8 cellular contexts compared by ENCODE assay signal in genomic region chr1:213070399-213070798, GRCh38. TPM values are rescaled to one million over a fixed set of nuclear protein-coding genes. Genes with fewer than 3 reads are reported as not detected.
DNase-seq lines count a peak whose midpoint lies in the region; ATAC-seq and TF ChIP-seq lines count a peak whose summit lies in the region.

No MANE protein-coding gene starts in this region.

- DNase-seq in NCI-H446 (lab: John Stamatoyannopoulos, UW) (peak; percentile 22 to 69), mammary epithelial cell (peak; percentile 49), retina (peak; percentile 4), DMS153 (lab: John Stamatoyannopoulos, UW) (no peak), GM23338 (ENCODE audit: low spot score) (no peak)

- peaks cover 5% of the 10 kb centered on the region for H3K27me3 Mint-ChIP-seq in GM23338 (ENCODE audit: insufficient read depth, low read depth, poor library complexity)

- H3K4me1 ChIP-seq in mammary epithelial cell (ENCODE audit: insufficient read depth, low read length): no peaks in the 10 kb centered on the region
- peaks cover 11% of the 10 kb centered on the region for H3K4me1 ChIP-seq in GM23338 (ENCODE audit: insufficient read depth)

- CTCF ChIA-PET in mammary epithelial cell (lab: Charles Lee; ENCODE audit: low non-redundant PET): interaction anchor here (0.6 kb wide), 1 partner anchor 12 kb away, joined by 3 read pairs; no protein-coding TSS in a partner anchor

- no peak overlapping the region for H3K9ac ChIP-seq in mammary epithelial cell (ENCODE audit: insufficient read depth, low read length)

- ATAC-seq in GM18868 (IDR thresholded peaks at IDR 0.05; ENCODE audit: unreplicated experiment) (peak; percentile 97), HG02970 (IDR thresholded peaks at IDR 0.05; ENCODE audit: low FRiP score, unreplicated experiment) (peak; percentile 89), GM23338 (no peak)

- H3K4me1 Mint-ChIP-seq in GM23338: peaks cover 17% of the 10 kb centered on the region

- no peaks in the 10 kb centered on the region for H3K9me3 Mint-ChIP-seq in GM23338

- BruUV-seq in mammary epithelial cell (replicated peaks; lab: Mats Ljungman, UMichigan): no TSS peak

- H3F3A ChIP-seq in GM23338 (replicated peaks; ENCODE audit: low read depth): no peaks in the 10 kb centered on the region

- in situ Hi-C loops in mammary epithelial cell (cut with MboI; ENCODE audit: low sequenced_read_pairs in 2 of 2): no loop called here

- intact Hi-C loops in mammary epithelial cell (cut with micrococcal nuclease): loop anchor here (1.0 to 10.0 kb wide), 2 partner anchors 55 to 256 kb away; partner anchors contain the start of gene ANGEL2

- H4K20me1 ChIP-seq in mammary epithelial cell (ENCODE audit: insufficient read depth, low read length) (no peaks in the 10 kb centered on the region), GM23338 (replicated peaks; ENCODE audit: insufficient read depth) (no peaks in the 10 kb centered on the region; the same call in 1 of the 2 replicates)

- no peaks in the 10 kb centered on the region for H3K9me2 ChIP-seq in GM23338 (ENCODE audit: insufficient read depth)

- peaks cover 16% of the 10 kb centered on the region for H3K79me2 ChIP-seq in mammary epithelial cell (ENCODE audit: insufficient read depth, low read length)
- peaks cover 18% of the 10 kb centered on the region; the same call in 1 of the 2 replicates for H3K79me2 ChIP-seq in GM23338 (replicated peaks; ENCODE audit: insufficient read depth)

- H3K36me3 Mint-ChIP-seq in GM23338 (ENCODE audit: low read depth): no peaks in the 10 kb centered on the region

- H3K4me2 ChIP-seq in mammary epithelial cell (ENCODE audit: insufficient read depth, low read depth, low read length) (peak overlapping the region; percentile 16), GM23338 (no peak overlapping the region)

- H2AFZ ChIP-seq in mammary epithelial cell (ENCODE audit: low read depth, low read length) (no peak overlapping the region), GM23338 (no peak overlapping the region)

- no peaks in the 10 kb centered on the region for H3K36me3 ChIP-seq in mammary epithelial cell (ENCODE audit: insufficient read depth, low read length)
- no peaks in the 10 kb centered on the region for H3K36me3 ChIP-seq in GM23338 (ENCODE audit: insufficient read depth)

- H3K9me3 ChIP-seq in mammary epithelial cell (replicated peaks; ENCODE audit: insufficient read depth, low read length): no peaks in the 10 kb centered on the region

- H3K4me3 ChIP-seq in mammary epithelial cell (replicated peaks in 1 of 3; ENCODE audit: insufficient read depth in 1 of 3, low read depth in 2 of 3, low read length in 3 of 3) (no peak overlapping the region), GM23338 (no peak overlapping the region)

- dilution Hi-C loops in mammary epithelial cell (cut with HindIII; ENCODE audit: low sequenced_read_pairs): no loop called here

- TF ChIP-seq CTCF in C4-2B (conservative IDR thresholded peaks at IDR 0.05) (peak; percentile 72), mammary epithelial cell (conservative IDR thresholded peaks at IDR 0.05 in 1 of 2, IDR thresholded peaks at IDR 0.05 in 1 of 2; ENCODE audit: extremely low read depth in 1 of 2, insufficient read depth in 1 of 2, low read depth in 1 of 2, low read length in 2 of 2) (peak; percentile 12 to 48), GM23338 (conservative IDR thresholded peaks at IDR 0.05; ENCODE audit: low read depth in 2 of 2) (peak in 1 of 2 experiments; percentile 35; a peak in 2 of 4 replicates)

- H3K27ac ChIP-seq in C4-2B: no peak overlapping the region
- H3K27ac ChIP-seq in mammary epithelial cell (ENCODE audit: insufficient read depth, low read depth, low read length): no peak overlapping the region
- no peak overlapping the region for H3K27ac ChIP-seq in GM23338 (ENCODE audit: low read depth)

- 100% methylated on average over 2 of the region's 2 CpGs for WGBS in mammary epithelial cell (ENCODE audit: low coverage, missing lambda C conversion rate)

- no peaks in the 10 kb centered on the region for H3K27me3 ChIP-seq in mammary epithelial cell (ENCODE audit: insufficient read depth, low read length)
- no peaks in the 10 kb centered on the region for H3K27me3 ChIP-seq in GM23338 (ENCODE audit: insufficient read depth)

- H3K27ac Mint-ChIP-seq in GM23338: no peak overlapping the region

- H3K4me3 Mint-ChIP-seq in GM23338: no peak overlapping the region

TF ChIP-seq in GM23338, 12 proteins besides CTCF, POLR2A, EP300 and RAD21 (continues in another document):
- no peak for TF ChIP-seq NANOG (IDR thresholded peaks at IDR 0.05; ENCODE audit: borderline replicate concordance)
- TF ChIP-seq ETS1 (IDR thresholded peaks at IDR 0.05): no peak
- no peak for TF ChIP-seq ZNF114 (CRISPR knock-in tag; IDR thresholded peaks at IDR 0.05)
- TF ChIP-seq, protein P1, sequence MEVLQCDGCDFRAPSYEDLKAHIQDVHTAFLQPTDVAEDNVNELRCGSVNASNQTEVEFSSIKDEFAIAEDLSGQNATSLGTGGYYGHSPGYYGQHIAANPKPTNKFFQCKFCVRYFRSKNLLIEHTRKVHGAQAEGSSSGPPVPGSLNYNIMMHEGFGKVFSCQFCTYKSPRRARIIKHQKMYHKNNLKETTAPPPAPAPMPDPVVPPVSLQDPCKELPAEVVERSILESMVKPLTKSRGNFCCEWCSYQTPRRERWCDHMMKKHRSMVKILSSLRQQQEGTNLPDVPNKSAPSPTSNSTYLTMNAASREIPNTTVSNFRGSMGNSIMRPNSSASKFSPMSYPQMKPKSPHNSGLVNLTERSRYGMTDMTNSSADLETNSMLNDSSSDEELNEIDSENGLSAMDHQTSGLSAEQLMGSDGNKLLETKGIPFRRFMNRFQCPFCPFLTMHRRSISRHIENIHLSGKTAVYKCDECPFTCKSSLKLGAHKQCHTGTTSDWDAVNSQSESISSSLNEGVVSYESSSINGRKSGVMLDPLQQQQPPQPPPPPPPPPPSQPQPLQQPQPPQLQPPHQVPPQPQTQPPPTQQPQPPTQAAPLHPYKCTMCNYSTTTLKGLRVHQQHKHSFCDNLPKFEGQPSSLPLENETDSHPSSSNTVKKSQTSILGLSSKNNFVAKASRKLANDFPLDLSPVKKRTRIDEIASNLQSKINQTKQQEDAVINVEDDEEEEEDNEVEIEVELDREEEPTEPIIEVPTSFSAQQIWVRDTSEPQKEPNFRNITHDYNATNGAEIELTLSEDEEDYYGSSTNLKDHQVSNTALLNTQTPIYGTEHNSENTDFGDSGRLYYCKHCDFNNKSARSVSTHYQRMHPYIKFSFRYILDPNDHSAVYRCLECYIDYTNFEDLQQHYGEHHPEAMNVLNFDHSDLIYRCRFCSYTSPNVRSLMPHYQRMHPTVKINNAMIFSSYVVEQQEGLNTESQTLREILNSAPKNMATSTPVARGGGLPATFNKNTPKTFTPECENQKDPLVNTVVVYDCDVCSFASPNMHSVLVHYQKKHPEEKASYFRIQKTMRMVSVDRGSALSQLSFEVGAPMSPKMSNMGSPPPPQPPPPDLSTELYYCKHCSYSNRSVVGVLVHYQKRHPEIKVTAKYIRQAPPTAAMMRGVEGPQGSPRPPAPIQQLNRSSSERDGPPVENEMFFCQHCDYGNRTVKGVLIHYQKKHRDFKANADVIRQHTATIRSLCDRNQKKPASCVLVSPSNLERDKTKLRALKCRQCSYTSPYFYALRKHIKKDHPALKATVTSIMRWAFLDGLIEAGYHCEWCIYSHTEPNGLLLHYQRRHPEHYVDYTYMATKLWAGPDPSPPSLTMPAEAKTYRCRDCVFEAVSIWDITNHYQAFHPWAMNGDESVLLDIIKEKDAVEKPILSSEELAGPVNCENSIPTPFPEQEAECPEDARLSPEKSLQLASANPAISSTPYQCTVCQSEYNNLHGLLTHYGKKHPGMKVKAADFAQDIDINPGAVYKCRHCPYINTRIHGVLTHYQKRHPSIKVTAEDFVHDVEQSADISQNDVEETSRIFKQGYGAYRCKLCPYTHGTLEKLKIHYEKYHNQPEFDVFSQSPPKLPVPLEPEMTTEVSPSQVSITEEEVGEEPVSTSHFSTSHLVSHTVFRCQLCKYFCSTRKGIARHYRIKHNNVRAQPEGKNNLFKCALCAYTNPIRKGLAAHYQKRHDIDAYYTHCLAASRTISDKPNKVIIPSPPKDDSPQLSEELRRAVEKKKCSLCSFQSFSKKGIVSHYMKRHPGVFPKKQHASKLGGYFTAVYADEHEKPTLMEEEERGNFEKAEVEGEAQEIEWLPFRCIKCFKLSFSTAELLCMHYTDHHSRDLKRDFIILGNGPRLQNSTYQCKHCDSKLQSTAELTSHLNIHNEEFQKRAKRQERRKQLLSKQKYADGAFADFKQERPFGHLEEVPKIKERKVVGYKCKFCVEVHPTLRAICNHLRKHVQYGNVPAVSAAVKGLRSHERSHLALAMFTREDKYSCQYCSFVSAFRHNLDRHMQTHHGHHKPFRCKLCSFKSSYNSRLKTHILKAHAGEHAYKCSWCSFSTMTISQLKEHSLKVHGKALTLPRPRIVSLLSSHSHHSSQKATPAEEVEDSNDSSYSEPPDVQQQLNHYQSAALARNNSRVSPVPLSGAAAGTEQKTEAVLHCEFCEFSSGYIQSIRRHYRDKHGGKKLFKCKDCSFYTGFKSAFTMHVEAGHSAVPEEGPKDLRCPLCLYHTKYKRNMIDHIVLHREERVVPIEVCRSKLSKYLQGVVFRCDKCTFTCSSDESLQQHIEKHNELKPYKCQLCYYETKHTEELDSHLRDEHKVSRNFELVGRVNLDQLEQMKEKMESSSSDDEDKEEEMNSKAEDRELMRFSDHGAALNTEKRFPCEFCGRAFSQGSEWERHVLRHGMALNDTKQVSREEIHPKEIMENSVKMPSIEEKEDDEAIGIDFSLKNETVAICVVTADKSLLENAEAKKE (CRISPR knock-in tag; IDR thresholded peaks at IDR 0.05): no peak
- no peak for TF ChIP-seq JUNB (IDR thresholded peaks at IDR 0.05; ENCODE audit: unreplicated experiment)
- no peak for TF ChIP-seq EZH2 (IDR thresholded peaks at IDR 0.05; ENCODE audit: low read depth, unreplicated experiment)

RNA-seq across cellular contexts. Expression of gene RPS6KC1, which starts 19.4 kb away (rescaled TPM):
- 10 to 100 TPM; 17.2 to 23.8 TPM for total RNA-seq in mammary epithelial cell
- polyA plus RNA-seq in mammary epithelial cell (5.2 TPM), GM23338 (2016; fragmentation: Nextera tagmentation; extraction: Ambion mirVana) (6.2 and 7.9 TPM in 2 replicates)
- 17.5 TPM for polyA minus RNA-seq in mammary epithelial cell
- total RNA-seq in GM23338 (2014; rRNA removed; shearing (Covaris generic)): 21.1 and 24.9 TPM in 2 replicates

RNA-seq across cellular contexts. Expression of gene ANGEL2, which starts 54.7 kb away (rescaled TPM):
- 10 to 100 TPM; 28.5 to 38.3 TPM for total RNA-seq in mammary epithelial cell
- polyA plus RNA-seq in mammary epithelial cell (13.0 TPM), GM23338 (2016; fragmentation: Nextera tagmentation; extraction: Ambion mirVana) (14.6 and 15.2 TPM in 2 replicates)
- 22.2 TPM for polyA minus RNA-seq in mammary epithelial cell
- 49.6 and 54.3 TPM in 2 replicates for total RNA-seq in GM23338 (2014; rRNA removed; shearing (Covaris generic))

Comparison
In these comparisons a context has a peak if more than half of its experiments do, and no peak if none do; other contexts are left out.
1. DNase-seq: peak in NCI-H446 (2 of 2), mammary epithelial cell (single experiment) and retina (single experiment); none in DMS153 (single experiment) and GM23338 (single experiment).